Comparison of ENCODE assay signal across 26 cellular contexts in genomic region chr11:46949297-46949696, GRCh38.
"Had no signal": no experiment of that assay in that cellular context is flagged by ENCODE, and none has a peak within 500 bp of the region (broad histone marks: within the 10 kb centered on the region; RNA-seq: fewer than 3 reads in every experiment).

No MANE protein-coding gene starts in this region.

- H3K36me3 Mint-ChIP-seq: activated naive CD8-positive, alpha-beta T cell treated with anti-CD3 and anti-CD28 coated beads for 36 hours had no signal

- H3K4me1 Mint-ChIP-seq: central memory CD8-positive, alpha-beta T cell had no signal

- H3K27ac Mint-ChIP-seq: activated CD4-positive, alpha-beta T cell treated with anti-CD3 and anti-CD28 coated beads, Interleukin-2, amount 10 ng/mL, durations not matched to agents 24 days and 14 days; activated CD8-positive, alpha-beta T cell treated with anti-CD3 and anti-CD28 coated beads for 36 hours; activated naive CD8-positive, alpha-beta T cell treated with anti-CD3 and anti-CD28 coated beads for 36 hours; activated T-cell treated with anti-CD3 and anti-CD28 coated beads, Interleukin-2, amount 50 U/mL, for 72 hours; activated T-helper 17 cell treated with anti-CD3 and anti-CD28 coated beads, Interleukin-2, amount 50 U/mL, for 72 hours; T-helper 1 cell treated with Interleukin-12 subunit alpha and Interleukin-12 subunit beta and Interleukin-4 antibody, amounts not matched to agents 30 μg/mL and 1 μg/mL, for 36 hours; T-helper 2 cell treated with Interferon-gamma antibody and Interleukin-4, amounts not matched to agents 5 μg/mL and 100 μg/mL, for 36 hours had no signal

- H3K4me2 ChIP-seq: SK-N-SH had no signal

- H3K27me3 ChIP-seq: cardiac muscle cell, Peyer's patch, SJSA1 had no signal

- H3K9ac ChIP-seq: SK-N-SH had no signal

- H3K9me3 ChIP-seq: Peyer's patch, SJSA1, SK-N-SH had no signal

- H3K4me3 ChIP-seq: cardiac muscle cell, Peyer's patch, SJSA1 had no signal

- H3K27me3 Mint-ChIP-seq: activated CD4-positive, alpha-beta T cell treated with anti-CD3 and anti-CD28 coated beads, Interleukin-2, amount 10 ng/mL, durations not matched to agents 24 days and 14 days; activated CD8-positive, alpha-beta T cell treated with anti-CD3 and anti-CD28 coated beads for 36 hours; activated naive CD8-positive, alpha-beta T cell treated with anti-CD3 and anti-CD28 coated beads for 36 hours; activated T-helper 17 cell treated with anti-CD3 and anti-CD28 coated beads, Interleukin-2, amount 50 U/mL, for 72 hours; central memory CD8-positive, alpha-beta T cell had no signal

- H3K9me2 ChIP-seq: SK-N-SH had no signal

- DNase-seq: activated CD4-positive, alpha-beta T cell treated with anti-CD3 and anti-CD28 coated beads, Interleukin-2, amount 10 ng/mL, durations not matched to agents 24 days and 14 days; activated CD4-positive, alpha-beta T cell treated with anti-CD3 and anti-CD28 coated beads, Interleukin-2, amount 50 U/mL, for 4 hours; activated CD8-positive, alpha-beta T cell treated with anti-CD3 and anti-CD28 coated beads for 36 hours; activated effector memory CD4-positive, alpha-beta T cell treated with anti-CD3 and anti-CD28 coated beads, Interleukin-2, amount 50 U/mL, for 16 hours; activated naive CD4-positive, alpha-beta T cell; activated naive CD4-positive, alpha-beta T cell treated with anti-CD3 and anti-CD28 coated beads, Interleukin-2, amount 50 U/mL, for 16 hours; activated naive CD8-positive, alpha-beta T cell treated with anti-CD3 and anti-CD28 coated beads for 36 hours; activated T-cell treated with anti-CD3 and anti-CD28 coated beads, Interleukin-2, amount 50 U/mL, for 1 hour; activated T-cell treated with anti-CD3 and anti-CD28 coated beads, Interleukin-2, amount 50 U/mL, for 72 hours; amniotic stem cell; aorta; NCI-H1436 treated with DMSO at 0.1 percent for 48 hours; NCI-H187; NCI-H2081; NCI-H345; NCI-H524 treated with DMSO at 0.1 percent for 48 hours; Peyer's patch; RPMI8226; SHP77 treated with DMSO at 0.1 percent for 48 hours; SK-N-SH had no signal

- H3K36me3 ChIP-seq: cardiac muscle cell, Peyer's patch, SJSA1 had no signal

- H3K9me3 Mint-ChIP-seq: activated CD4-positive, alpha-beta T cell treated with anti-CD3 and anti-CD28 coated beads, Interleukin-2, amount 10 ng/mL, durations not matched to agents 24 days and 14 days; activated CD8-positive, alpha-beta T cell treated with anti-CD3 and anti-CD28 coated beads for 36 hours; activated naive CD8-positive, alpha-beta T cell treated with anti-CD3 and anti-CD28 coated beads for 36 hours; activated T-cell treated with anti-CD3 and anti-CD28 coated beads, Interleukin-2, amount 50 U/mL, for 72 hours; activated T-helper 17 cell treated with anti-CD3 and anti-CD28 coated beads, Interleukin-2, amount 50 U/mL, for 72 hours; central memory CD8-positive, alpha-beta T cell; T-helper 1 cell treated with Interleukin-12 subunit alpha and Interleukin-12 subunit beta and Interleukin-4 antibody, amounts not matched to agents 30 μg/mL and 1 μg/mL, for 36 hours; T-helper 2 cell treated with Interferon-gamma antibody and Interleukin-4, amounts not matched to agents 5 μg/mL and 100 μg/mL, for 36 hours had no signal

- H3K4me3 Mint-ChIP-seq: activated CD4-positive, alpha-beta T cell treated with anti-CD3 and anti-CD28 coated beads, Interleukin-2, amount 10 ng/mL, durations not matched to agents 24 days and 14 days; activated CD8-positive, alpha-beta T cell treated with anti-CD3 and anti-CD28 coated beads for 36 hours; activated naive CD8-positive, alpha-beta T cell treated with anti-CD3 and anti-CD28 coated beads for 36 hours; activated T-cell treated with anti-CD3 and anti-CD28 coated beads, Interleukin-2, amount 50 U/mL, for 72 hours; activated T-helper 17 cell treated with anti-CD3 and anti-CD28 coated beads, Interleukin-2, amount 50 U/mL, for 72 hours; central memory CD8-positive, alpha-beta T cell; T-helper 1 cell treated with Interleukin-12 subunit alpha and Interleukin-12 subunit beta and Interleukin-4 antibody, amounts not matched to agents 30 μg/mL and 1 μg/mL, for 36 hours; T-helper 2 cell treated with Interferon-gamma antibody and Interleukin-4, amounts not matched to agents 5 μg/mL and 100 μg/mL, for 36 hours had no signal

- H3K27ac ChIP-seq: cardiac muscle cell, SJSA1 had no signal
